In the genomic region with DNA sequence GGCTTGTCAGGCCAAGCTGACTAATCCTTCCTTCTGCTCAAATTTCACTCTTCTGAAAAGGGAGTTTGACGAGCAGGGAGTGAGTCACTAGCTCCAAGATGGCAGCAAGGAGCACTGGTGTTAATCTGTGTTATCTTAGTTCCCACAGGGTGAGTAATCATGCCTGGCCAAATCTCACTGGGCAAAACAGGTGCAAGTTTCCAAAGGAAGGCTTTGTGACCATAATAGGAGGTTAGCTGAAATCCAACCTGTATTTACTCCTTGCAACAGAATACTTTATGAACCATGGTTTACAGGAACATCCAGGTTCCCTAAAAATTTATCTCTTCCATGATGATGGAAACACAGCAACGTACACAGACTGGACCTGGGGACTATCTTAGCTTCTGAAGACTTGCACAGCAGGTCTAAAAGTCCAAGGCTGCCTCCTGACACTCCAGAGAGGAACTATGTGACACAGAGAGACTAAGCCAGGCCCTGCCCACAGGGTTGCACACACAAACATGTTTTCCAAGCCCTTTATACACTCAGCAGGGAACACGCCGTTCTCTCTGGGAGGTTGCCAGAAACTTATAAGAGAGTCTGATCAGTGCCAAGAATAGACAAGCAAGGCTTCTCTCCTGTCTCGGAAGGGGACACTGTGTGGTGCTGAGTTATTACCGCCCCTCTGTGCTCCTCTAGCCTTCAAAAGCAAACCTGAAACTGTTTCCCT, we compare ENCODE assay signal across 8 cellular contexts. TPM values are rescaled to one million over a fixed set of nuclear protein-coding genes. Genes with fewer than 3 reads are reported as not detected.
A peak's percentile ranks its signal among the peaks of the same experiment; 100 is the strongest.
DNase-seq lines count a peak whose midpoint lies in the region; ATAC-seq and TF ChIP-seq lines count a peak whose summit lies in the region.

No MANE protein-coding gene starts in this region.

- no peaks in the 10 kb centered on the region for H3K27me3 ChIP-seq in breast epithelium
- H3K27me3 ChIP-seq in subcutaneous abdominal adipose tissue (ENCODE audit: control insufficient read depth in 5 of 5, insufficient read depth in 4 of 5, low read length in 5 of 5): no peaks in the 10 kb centered on the region

- H3K9ac ChIP-seq in subcutaneous abdominal adipose tissue (ENCODE audit: low read length in 5 of 5): peak overlapping the region in 4 of 5 donors; percentile 52 to 80 (median 64)

- H3K4me1 ChIP-seq in breast epithelium: peaks cover 16 to 18% of the 10 kb centered on the region in 2 donors
- H3K4me1 ChIP-seq in subcutaneous abdominal adipose tissue (ENCODE audit: control insufficient read depth in 5 of 5, insufficient read depth in 5 of 5, low read length in 5 of 5): peaks cover 13 to 82% (median 72%) of the 10 kb centered on the region in 5 donors

- peak overlapping the region in 2 of 3 donors; percentile 26 to 54 for H3K4me3 ChIP-seq in breast epithelium
- H3K4me3 ChIP-seq in subcutaneous abdominal adipose tissue (ENCODE audit: low read depth in 1 of 5, low read length in 5 of 5): peak overlapping the region; percentile 4 to 64 (median 42)

- H3K9me3 ChIP-seq in breast epithelium (no peaks in the 10 kb centered on the region), subcutaneous abdominal adipose tissue (ENCODE audit: control insufficient read depth in 5 of 5, low read length in 5 of 5) (no peaks in the 10 kb centered on the region)

- H3K27ac ChIP-seq in breast epithelium (peak overlapping the region; percentile 97 to 98), subcutaneous abdominal adipose tissue (ENCODE audit: low read depth, low read length) (peak overlapping the region; percentile 99)

- TF ChIP-seq POLR2A in breast epithelium (IDR thresholded peaks at IDR 0.05): peak; percentile 29

- ATAC-seq in HG03520 (IDR thresholded peaks at IDR 0.05; ENCODE audit: unreplicated experiment) (no peak), HG03045 (IDR thresholded peaks at IDR 0.05; ENCODE audit: unreplicated experiment) (no peak), HG02938 (IDR thresholded peaks at IDR 0.05; ENCODE audit: unreplicated experiment) (no peak)

- no peak for TF ChIP-seq CTCF in breast epithelium (IDR thresholded peaks at IDR 0.05)

- intact Hi-C loops in breast epithelium (cut with DNase I; ENCODE audit: low total_unique reads): loop anchor here (5.0 kb wide), 1 partner anchor 47 kb away; the partner anchor contains the start of gene PDK4

- H3K36me3 ChIP-seq in breast epithelium (no peaks in the 10 kb centered on the region), subcutaneous abdominal adipose tissue (ENCODE audit: control insufficient read depth in 5 of 5, insufficient read depth in 5 of 5, low read length in 5 of 5) (no peaks in the 10 kb centered on the region)

- DNase-seq in Ammon's horn (ENCODE audit: low spot score): peak; percentile 97
- DNase-seq in NCI-H1105 treated with DMSO at 0.1 percent for 48 hours (lab: John Stamatoyannopoulos, UW): peak; percentile 70
- DNase-seq in breast epithelium (ENCODE audit: low spot score in 2 of 2): peak; percentile 86 to 97
- DNase-seq in kidney glomerular epithelial cell (lab: John Stamatoyannopoulos, UW): peak; percentile 83

RNA-seq across cellular contexts. Expression of gene PDK4, which starts 46.3 kb away (rescaled TPM):
- total RNA-seq in breast epithelium: 100 to 1,000 TPM; 507 to 797 (median 729) TPM
